Comparison of ENCODE assay signal across 9 cellular contexts in genomic region chr19:54179921-54180452, GRCh38. TPM values are rescaled to one million over a fixed set of nuclear protein-coding genes. Genes with fewer than 3 reads are reported as not detected.
DNase-seq lines count a peak whose midpoint lies in the region; ATAC-seq and TF ChIP-seq lines count a peak whose summit lies in the region.
"Had no signal": no experiment of that assay in that cellular context is flagged by ENCODE, and none has a peak within 500 bp of the region (broad histone marks: within the 10 kb centered on the region; RNA-seq: fewer than 3 reads in every experiment).

No MANE protein-coding gene starts in this region.

- H2BK20ac ChIP-seq in H9 (ENCODE audit: low read depth, low read length, poor library complexity, severe bottlenecking) = no peak overlapping the region

- H3K27ac Mint-ChIP-seq in H9 (peak overlapping the region in 2 of 3 experiments; percentile 64 to 72; a peak in 3 of 7 replicates), osteocyte (ENCODE audit: unreplicated experiment) (peak overlapping the region; percentile 41)
- no peak overlapping the region for H3K27ac Mint-ChIP-seq in activated T-helper 2 cell treated with anti-CD3 and anti-CD28 coated beads, Interferon-gamma antibody, Interleukin-2, Interleukin-4, amounts not matched to agents 10 μg/mL and 5 μg/mL and 100 μg/mL, durations not matched to agents 14 hours and 24 hours and 36 hours

- H2AFZ ChIP-seq in H9 (ENCODE audit: low read length) = no peak overlapping the region

- H3K4ac ChIP-seq in H9 (ENCODE audit: low read depth, low read length) = no peak overlapping the region

- H2BK12ac ChIP-seq in H9 (ENCODE audit: insufficient read length, low read depth, low read length) = no peak overlapping the region

- no peak overlapping the region for H3K9ac ChIP-seq in H9 (ENCODE audit: extremely low read depth, insufficient read length, low read length)

- H4K5ac ChIP-seq in H9 (ENCODE audit: insufficient read length, low read depth, low read length) = no peak overlapping the region

- no peak overlapping the region for H3T11ph ChIP-seq in H9 (ENCODE audit: low read length)

- H3K18ac ChIP-seq in H9 (ENCODE audit: insufficient read length, low read depth, low read length) = no peak overlapping the region

- TF ChIP-seq CTCF in H9 (conservative IDR thresholded peaks at IDR 0.05) (peak; percentile 75), osteocyte (IDR thresholded peaks at IDR 0.05) (peak; percentile 53)

- H4K91ac ChIP-seq in H9 (ENCODE audit: insufficient read length, low read depth, low read length) = no peak overlapping the region

- no peak overlapping the region for H3K56ac ChIP-seq in H9 (ENCODE audit: insufficient read length, low read depth, low read length)

- H3K4me1 ChIP-seq in H9 (ENCODE audit: insufficient read depth, low read length) = no peaks in the 10 kb centered on the region
- H3K4me1 ChIP-seq: heart left ventricle had no signal

- no peaks in the 10 kb centered on the region for H3K23me2 ChIP-seq in H9 (ENCODE audit: insufficient read length, low read depth, low read length, poor library complexity, severe bottlenecking)

- H2BK15ac ChIP-seq in H9 (ENCODE audit: low read depth, low read length) = no peak overlapping the region

- H3K9me3 Mint-ChIP-seq in H9 = no peaks in the 10 kb centered on the region; a peak in 1 of 5 replicates
- no peaks in the 10 kb centered on the region for H3K9me3 Mint-ChIP-seq in osteocyte (ENCODE audit: unreplicated experiment)
- no peaks in the 10 kb centered on the region for H3K9me3 Mint-ChIP-seq in activated T-helper 2 cell treated with anti-CD3 and anti-CD28 coated beads, Interferon-gamma antibody, Interleukin-2, Interleukin-4, amounts not matched to agents 10 μg/mL and 5 μg/mL and 100 μg/mL, durations not matched to agents 14 hours and 24 hours and 36 hours

- H3K79me2 ChIP-seq in H9 (ENCODE audit: insufficient read depth, low read length) = no peaks in the 10 kb centered on the region

- H3K4me1 Mint-ChIP-seq in H9 (peaks cover 0 to 11% of the 10 kb centered on the region in 2 experiments; a peak in 2 of 4 replicates), osteocyte (ENCODE audit: unreplicated experiment) (peaks cover 2% of the 10 kb centered on the region)
- H3K4me1 Mint-ChIP-seq in activated T-helper 2 cell treated with anti-CD3 and anti-CD28 coated beads, Interferon-gamma antibody, Interleukin-2, Interleukin-4, amounts not matched to agents 10 μg/mL and 5 μg/mL and 100 μg/mL, durations not matched to agents 14 hours and 24 hours and 36 hours (ENCODE audit: low read depth) = peaks cover 4% of the 10 kb centered on the region

- no peaks in the 10 kb centered on the region for H3K27me3 ChIP-seq in H9 (ENCODE audit: insufficient read depth, low read length)
- H3K27me3 ChIP-seq: heart left ventricle had no signal

- intact Hi-C loops in activated T-helper 2 cell treated with anti-CD3 and anti-CD28 coated beads, Interferon-gamma antibody, Interleukin-2, Interleukin-4, amounts not matched to agents 10 μg/mL and 5 μg/mL and 100 μg/mL, durations not matched to agents 14 hours and 24 hours and 36 hours (cut with micrococcal nuclease) = no loop called here

- no peaks in the 10 kb centered on the region for H3K79me1 ChIP-seq in H9 (ENCODE audit: insufficient read depth, low read depth, low read length, poor library complexity, severe bottlenecking)

- no peak overlapping the region for H2BK5ac ChIP-seq in H9 (ENCODE audit: insufficient read length, low read length)

- H3K9me3 ChIP-seq in H9 (ENCODE audit: control insufficient read depth, low read depth, low read length) = no peaks in the 10 kb centered on the region
- H3K9me3 ChIP-seq: heart left ventricle had no signal

- H2AK5ac ChIP-seq in H9 (ENCODE audit: insufficient read length, low read length) = no peak overlapping the region

- H3K27me3 Mint-ChIP-seq in H9 (ENCODE audit: low read depth) (no peaks in the 10 kb centered on the region), osteocyte (ENCODE audit: unreplicated experiment) (no peaks in the 10 kb centered on the region)
- H3K27me3 Mint-ChIP-seq in activated T-helper 2 cell treated with anti-CD3 and anti-CD28 coated beads, Interferon-gamma antibody, Interleukin-2, Interleukin-4, amounts not matched to agents 10 μg/mL and 5 μg/mL and 100 μg/mL, durations not matched to agents 14 hours and 24 hours and 36 hours (ENCODE audit: low read depth) = no peaks in the 10 kb centered on the region

- H3K4me2 ChIP-seq in H9 (ENCODE audit: insufficient read depth, insufficient read length, low read length) = no peak overlapping the region

- no peak for ATAC-seq in GM21723 (IDR thresholded peaks at IDR 0.05; ENCODE audit: unreplicated experiment)
- no peak for ATAC-seq in stimulated activated naive CD8-positive, alpha-beta T cell treated with anti-CD3 and anti-CD28 coated beads, Interleukin-15, Interleukin-2, amounts not matched to agents 100 U/mL and 50 U/mL, for 24 hours

- no peak overlapping the region for H3K14ac ChIP-seq in H9 (ENCODE audit: insufficient read depth, low read length)

- H3K23ac ChIP-seq in H9 (ENCODE audit: insufficient read length, low read depth, low read length) = no peak overlapping the region

- no peak overlapping the region for H4K8ac ChIP-seq in H9 (replicated peaks; ENCODE audit: insufficient read length, low read depth, low read length)

- H4K20me1 ChIP-seq in H9 (ENCODE audit: control insufficient read depth, insufficient read depth, insufficient read length) = no peaks in the 10 kb centered on the region

- H3K4me3 Mint-ChIP-seq in H9 (peak overlapping the region in 1 of 2 experiments; percentile 65; a peak in 2 of 5 replicates), osteocyte (ENCODE audit: unreplicated experiment) (no peak overlapping the region)
- H3K4me3 Mint-ChIP-seq in activated T-helper 2 cell treated with anti-CD3 and anti-CD28 coated beads, Interferon-gamma antibody, Interleukin-2, Interleukin-4, amounts not matched to agents 10 μg/mL and 5 μg/mL and 100 μg/mL, durations not matched to agents 14 hours and 24 hours and 36 hours (ENCODE audit: low read depth) = no peak overlapping the region

- DNase-seq in H9 = peak; percentile 98
- peak; percentile 98 for DNase-seq in NCI-H748 treated with DMSO at 0.1 percent for 48 hours (lab: John Stamatoyannopoulos, UW)
- DNase-seq in fibroblast of gingiva (ENCODE audit: low read depth) = peak; percentile 31
- no peak for DNase-seq in osteocyte (ENCODE audit: extremely low spot score, unreplicated experiment)
- DNase-seq in activated T-helper 2 cell treated with anti-CD3 and anti-CD28 coated beads, Interferon-gamma antibody, Interleukin-2, Interleukin-4, amounts not matched to agents 10 μg/mL and 5 μg/mL and 100 μg/mL, durations not matched to agents 14 hours and 24 hours and 36 hours (ENCODE audit: low spot score) = no peak
- DNase-seq in stimulated activated naive CD8-positive, alpha-beta T cell treated with anti-CD3 and anti-CD28 coated beads, Interleukin-15, Interleukin-2, amounts not matched to agents 100 U/mL and 50 U/mL, for 24 hours = no peak
- no peak for DNase-seq in D341Med (ENCODE audit: low spot score)
- DNase-seq: heart left ventricle had no signal

- H3K36me3 Mint-ChIP-seq in H9 (ENCODE audit: insufficient read depth in 1 of 3, low read depth in 3 of 3) (peaks cover 22 to 46% (median 34%) of the 10 kb centered on the region in 3 experiments; a peak in 6 of 7 replicates), osteocyte (ENCODE audit: unreplicated experiment) (no peaks in the 10 kb centered on the region)
- peaks cover 51% of the 10 kb centered on the region for H3K36me3 Mint-ChIP-seq in activated T-helper 2 cell treated with anti-CD3 and anti-CD28 coated beads, Interferon-gamma antibody, Interleukin-2, Interleukin-4, amounts not matched to agents 10 μg/mL and 5 μg/mL and 100 μg/mL, durations not matched to agents 14 hours and 24 hours and 36 hours (ENCODE audit: low read depth)

- WGBS in H9 (ENCODE audit: extremely low coverage, insufficient read length, low lambda C conversion rate) = no CpG with 5 or more reads among the region's 10 CpGs

- no peak overlapping the region for H3K27ac ChIP-seq in H9 (ENCODE audit: insufficient read length, low read depth, low read length)
- H3K27ac ChIP-seq: heart left ventricle had no signal

- no peak overlapping the region for H2BK120ac ChIP-seq in H9 (ENCODE audit: low read depth, low read length, poor library complexity, severe bottlenecking)

RNA-seq across cellular contexts. Expression of gene TMC4, which starts 7.0 kb away (rescaled TPM):
- total RNA-seq in H9 (2021) = 12.2 and 12.7 TPM in 2 replicates
- total RNA-seq in osteocyte = 2.0 and 2.7 TPM in 2 replicates
- total RNA-seq in activated T-helper 2 cell treated with anti-CD3 and anti-CD28 coated beads, Interferon-gamma antibody, Interleukin-2, Interleukin-4, amounts not matched to agents 10 μg/mL and 5 μg/mL and 100 μg/mL, durations not matched to agents 14 hours and 24 hours and 36 hours = 0.16 and 0.37 TPM in 2 replicates

RNA-seq across cellular contexts. Expression of gene MBOAT7, which starts 9.4 kb away (rescaled TPM):
- total RNA-seq in H9 (2021) (100 and 103 TPM in 2 replicates), osteocyte (81.8 and 85.2 TPM in 2 replicates)
- total RNA-seq in activated T-helper 2 cell treated with anti-CD3 and anti-CD28 coated beads, Interferon-gamma antibody, Interleukin-2, Interleukin-4, amounts not matched to agents 10 μg/mL and 5 μg/mL and 100 μg/mL, durations not matched to agents 14 hours and 24 hours and 36 hours = 311 and 318 TPM in 2 replicates

RNA-seq across cellular contexts. Expression of gene TSEN34, which starts 11.1 kb away (rescaled TPM):
- total RNA-seq in H9 (2021) (28.3 and 29.0 TPM in 2 replicates), osteocyte (51.1 and 53.7 TPM in 2 replicates)
- total RNA-seq in activated T-helper 2 cell treated with anti-CD3 and anti-CD28 coated beads, Interferon-gamma antibody, Interleukin-2, Interleukin-4, amounts not matched to agents 10 μg/mL and 5 μg/mL and 100 μg/mL, durations not matched to agents 14 hours and 24 hours and 36 hours = 16.8 and 19.0 TPM in 2 replicates

RNA-seq across cellular contexts. Expression of gene LENG1, which starts 20.5 kb away (rescaled TPM):
- total RNA-seq in H9 (2021) = 5.4 and 7.1 TPM in 2 replicates
- total RNA-seq in osteocyte = 5.6 and 7.1 TPM in 2 replicates
- total RNA-seq in activated T-helper 2 cell treated with anti-CD3 and anti-CD28 coated beads, Interferon-gamma antibody, Interleukin-2, Interleukin-4, amounts not matched to agents 10 μg/mL and 5 μg/mL and 100 μg/mL, durations not matched to agents 14 hours and 24 hours and 36 hours = 4.0 and 5.1 TPM in 2 replicates

RNA-seq across cellular contexts. Expression of gene RPS9, which starts 20.7 kb away (rescaled TPM):
- total RNA-seq in H9 (2021) (1,674 and 1,679 TPM in 2 replicates), osteocyte (1,011 TPM in 2 replicates)
- total RNA-seq in activated T-helper 2 cell treated with anti-CD3 and anti-CD28 coated beads, Interferon-gamma antibody, Interleukin-2, Interleukin-4, amounts not matched to agents 10 μg/mL and 5 μg/mL and 100 μg/mL, durations not matched to agents 14 hours and 24 hours and 36 hours = 1,460 and 1,467 TPM in 2 replicates

Comparison
In these comparisons a context has a peak if more than half of its experiments do, and no peak if none do; other contexts are left out.
1. DNase-seq: peak in H9 (single experiment), NCI-H748 treated with DMSO at 0.1 percent for 48 hours (single experiment) and fibroblast of gingiva (single experiment); none in osteocyte (single experiment), activated T-helper 2 cell treated with anti-CD3 and anti-CD28 coated beads, Interferon-gamma antibody, Interleukin-2, Interleukin-4, amounts not matched to agents 10 μg/mL and 5 μg/mL and 100 μg/mL, durations not matched to agents 14 hours and 24 hours and 36 hours (single experiment), stimulated activated naive CD8-positive, alpha-beta T cell treated with anti-CD3 and anti-CD28 coated beads, Interleukin-15, Interleukin-2, amounts not matched to agents 100 U/mL and 50 U/mL, for 24 hours (single experiment) and D341Med (single experiment).